Comparison of ENCODE assay signal across 8 cellular contexts in the genomic region with DNA sequence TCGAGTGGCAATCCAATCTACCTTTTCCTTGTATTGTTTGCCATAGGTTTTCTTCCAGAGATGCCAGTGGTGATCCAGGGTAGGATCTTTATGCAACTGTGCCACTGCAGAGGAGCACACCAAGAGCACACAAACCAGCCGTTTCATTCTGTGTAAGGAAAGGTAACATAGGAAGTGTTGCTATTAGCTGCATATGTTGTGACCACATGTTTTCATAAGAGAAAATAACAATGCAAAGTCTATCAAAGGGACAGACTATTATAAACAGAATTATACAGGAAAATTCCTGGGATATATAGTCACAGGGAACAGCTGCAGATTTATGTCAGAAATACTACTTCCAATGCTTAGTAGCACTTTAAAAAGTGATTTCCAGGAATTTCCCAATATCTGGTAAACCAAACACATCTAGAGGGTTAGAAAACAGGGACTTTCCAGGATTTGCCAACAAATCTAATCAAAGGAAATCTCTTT. TPM values are rescaled to one million over a fixed set of nuclear protein-coding genes. Genes with fewer than 3 reads are reported as not detected.
DNase-seq lines count a peak whose midpoint lies in the region; ATAC-seq and TF ChIP-seq lines count a peak whose summit lies in the region.

No MANE protein-coding gene starts in this region.

- H3K79me2 ChIP-seq in mammary epithelial cell (ENCODE audit: insufficient read depth, low read length) = no peaks in the 10 kb centered on the region

- CTCF ChIA-PET in mammary epithelial cell (lab: Charles Lee; ENCODE audit: low non-redundant PET) = interaction anchor here (0.7 kb wide), 1 partner anchor 286 kb away, joined by 5 read pairs; no protein-coding TSS in a partner anchor
- CTCF ChIA-PET in naive thymus-derived CD4-positive, alpha-beta T cell (lab: Charles Lee) = interaction anchor here (0.6 to 1.1 kb wide), 2 partner anchors 238 to 251 kb away, joined by 3 to 5 read pairs; no protein-coding TSS in a partner anchor

- POLR2A ChIA-PET in naive thymus-derived CD4-positive, alpha-beta T cell (lab: Charles Lee) = interaction anchor here (0.6 to 2.8 kb wide), 6 partner anchors 13 to 1023 kb away, joined by 3 to 14 read pairs (median 6); partner anchors contain the start of genes GOLPH3L and RPRD2

- H3K9me3 Mint-ChIP-seq in IgD-negative memory B cell = no peaks in the 10 kb centered on the region
- H3K9me3 Mint-ChIP-seq in naive thymus-derived CD4-positive, alpha-beta T cell = peaks cover 0 to 6% (median 0%) of the 10 kb centered on the region in 11 donors

- peak overlapping the region; percentile 93 to 98 (median 96) for H3K27ac Mint-ChIP-seq in IgD-negative memory B cell
- H3K27ac Mint-ChIP-seq in naive thymus-derived CD4-positive, alpha-beta T cell = peak overlapping the region; percentile 83 to 99 (median 96)

- intact Hi-C loops in mammary epithelial cell (cut with micrococcal nuclease) = no loop called here
- intact Hi-C loops in naive thymus-derived CD4-positive, alpha-beta T cell (cut with micrococcal nuclease) = loop anchor here (1.0 to 10.0 kb wide), 9 partner anchors 50 to 202 kb away; partner anchors contain the start of genes GOLPH3L (in 2 of the 2), ARNT (in 1 of the 2), ENSA (in 1 of the 2) and SETDB1 (in 1 of the 2)

- in situ Hi-C loops in mammary epithelial cell (cut with MboI; ENCODE audit: low sequenced_read_pairs in 2 of 2) = no loop called here

- peak overlapping the region; percentile 75 for H3K4me2 ChIP-seq in mammary epithelial cell (ENCODE audit: insufficient read depth, low read depth, low read length)

- dilution Hi-C loops in mammary epithelial cell (cut with HindIII; ENCODE audit: low sequenced_read_pairs) = no loop called here

- peak overlapping the region; percentile 72 for H3K27ac ChIP-seq in mammary epithelial cell (ENCODE audit: insufficient read depth, low read depth, low read length)
- peak overlapping the region; percentile 82 for H3K27ac ChIP-seq in naive thymus-derived CD4-positive, alpha-beta T cell (ENCODE audit: low read depth, low read length)

- H3K4me3 Mint-ChIP-seq in IgD-negative memory B cell = peak overlapping the region; percentile 96
- H3K4me3 Mint-ChIP-seq in naive thymus-derived CD4-positive, alpha-beta T cell = peak overlapping the region; percentile 87 to 98 (median 93)

- no peak for TF ChIP-seq CTCF in mammary epithelial cell (conservative IDR thresholded peaks at IDR 0.05 in 1 of 2, IDR thresholded peaks at IDR 0.05 in 1 of 2; ENCODE audit: extremely low read depth in 1 of 2, insufficient read depth in 1 of 2, low read depth in 1 of 2, low read length in 2 of 2)

- peaks cover 36 to 43% (median 40%) of the 10 kb centered on the region in 3 donors for H3K4me1 Mint-ChIP-seq in IgD-negative memory B cell
- H3K4me1 Mint-ChIP-seq in naive thymus-derived CD4-positive, alpha-beta T cell = peaks cover 43 to 75% (median 59%) of the 10 kb centered on the region in 7 donors

- H3K4me1 ChIP-seq in mammary epithelial cell (ENCODE audit: insufficient read depth, low read length) = peaks cover 14% of the 10 kb centered on the region
- peaks cover 9 to 14% of the 10 kb centered on the region in 2 donors for H3K4me1 ChIP-seq in naive thymus-derived CD4-positive, alpha-beta T cell (ENCODE audit: control insufficient read depth in 2 of 2, insufficient read depth in 2 of 2, low read length in 2 of 2)

- no peaks in the 10 kb centered on the region for H4K20me1 ChIP-seq in mammary epithelial cell (ENCODE audit: insufficient read depth, low read length)

- WGBS in mammary epithelial cell (ENCODE audit: low coverage, missing lambda C conversion rate) = 49% methylated on average over 2 of the region's 2 CpGs

- no peaks in the 10 kb centered on the region for H3K36me3 ChIP-seq in mammary epithelial cell (ENCODE audit: insufficient read depth, low read length)
- peaks cover 0 to 7% (median 2%) of the 10 kb centered on the region in 3 experiments for H3K36me3 ChIP-seq in naive thymus-derived CD4-positive, alpha-beta T cell (ENCODE audit: control insufficient read depth in 2 of 3, insufficient read depth in 3 of 3, low read length in 3 of 3)

- peak; percentile 57 for DNase-seq in CD1c-positive myeloid dendritic cell (ENCODE audit: extremely low spot score)
- peak; percentile 85 for DNase-seq in mammary epithelial cell
- DNase-seq in naive thymus-derived CD4-positive, alpha-beta T cell = peak in 3 of 9 donors; percentile 2 to 9 (median 6)
- no peak for DNase-seq in anterior cingulate cortex (lab: John Stamatoyannopoulos, UW)
- DNase-seq in T-helper 9 cell = no peak
- no peak for DNase-seq in UCSD-AML1 (lab: John Stamatoyannopoulos, UW; ENCODE audit: unreplicated experiment)

- H3K27me3 ChIP-seq in mammary epithelial cell (ENCODE audit: insufficient read depth, low read length) = no peaks in the 10 kb centered on the region
- H3K27me3 ChIP-seq in naive thymus-derived CD4-positive, alpha-beta T cell (ENCODE audit: control insufficient read depth in 2 of 2, insufficient read depth in 2 of 2, low read length in 2 of 2) = no peaks in the 10 kb centered on the region

- peaks cover 14% of the 10 kb centered on the region for H3K36me3 Mint-ChIP-seq in IgD-negative memory B cell
- peaks cover 9 to 36% (median 27%) of the 10 kb centered on the region in 5 donors for H3K36me3 Mint-ChIP-seq in naive thymus-derived CD4-positive, alpha-beta T cell

- no peak for ATAC-seq in naive thymus-derived CD4-positive, alpha-beta T cell
- no peak for ATAC-seq in GM18907 (IDR thresholded peaks at IDR 0.05; ENCODE audit: unreplicated experiment)

- H3K9ac ChIP-seq in mammary epithelial cell (ENCODE audit: insufficient read depth, low read length) = no peak overlapping the region

- peaks cover 1% of the 10 kb centered on the region for H3K27me3 Mint-ChIP-seq in IgD-negative memory B cell
- H3K27me3 Mint-ChIP-seq in naive thymus-derived CD4-positive, alpha-beta T cell = peaks cover 0 to 2% (median 0%) of the 10 kb centered on the region in 5 donors

- H3K9me3 ChIP-seq in mammary epithelial cell (replicated peaks; ENCODE audit: insufficient read depth, low read length) = no peaks in the 10 kb centered on the region
- H3K9me3 ChIP-seq in naive thymus-derived CD4-positive, alpha-beta T cell (ENCODE audit: control insufficient read depth in 2 of 3, low read length in 3 of 3) = no peaks in the 10 kb centered on the region

- H3K4me3 ChIP-seq in mammary epithelial cell (replicated peaks in 1 of 3; ENCODE audit: insufficient read depth in 1 of 3, low read depth in 2 of 3, low read length in 3 of 3) = no peak overlapping the region
- H3K4me3 ChIP-seq in naive thymus-derived CD4-positive, alpha-beta T cell (ENCODE audit: low read length) = peak overlapping the region; percentile 60

- BruUV-seq in mammary epithelial cell (replicated peaks; lab: Mats Ljungman, UMichigan) = no TSS peak

- H2AFZ ChIP-seq in mammary epithelial cell (ENCODE audit: low read depth, low read length) = peak overlapping the region; percentile 95

RNA-seq across cellular contexts. Expression of gene CTSS, which starts 0.9 kb away (rescaled TPM):
- polyA plus RNA-seq in IgD-negative memory B cell (478 TPM), mammary epithelial cell (2.5 TPM)
- total RNA-seq in mammary epithelial cell = 1 to 10 TPM in 1 of 2 donors, under 1 TPM in 1; 0.17 to 2.8 TPM
- polyA minus RNA-seq in mammary epithelial cell = not detected
- 1,000 to 10,000 TPM in 1 of 5 experiments, 100 to 1,000 TPM in 3, 10 to 100 TPM in 1; 91.1 to 1,020 (median 106) TPM for total RNA-seq in naive thymus-derived CD4-positive, alpha-beta T cell
- 100 to 1,000 TPM; 102 to 131 TPM for polyA plus RNA-seq in naive thymus-derived CD4-positive, alpha-beta T cell

RNA-seq across cellular contexts. Expression of gene CTSK, which starts 43.4 kb away (rescaled TPM):
- polyA plus RNA-seq in IgD-negative memory B cell (1.0 TPM), mammary epithelial cell (2.2 TPM)
- 1 to 10 TPM; 4.6 to 6.7 TPM for total RNA-seq in mammary epithelial cell
- 1.6 TPM for polyA minus RNA-seq in mammary epithelial cell
- 10 to 100 TPM in 2 of 5 experiments, 1 to 10 TPM in 3; 3.7 to 13.7 (median 6.9) TPM for total RNA-seq in naive thymus-derived CD4-positive, alpha-beta T cell
- under 1 TPM; 0.31 TPM for polyA plus RNA-seq in naive thymus-derived CD4-positive, alpha-beta T cell

RNA-seq across cellular contexts. Expression of gene HORMAD1, which starts 44.0 kb away (rescaled TPM):
- polyA plus RNA-seq in IgD-negative memory B cell = 0.84 TPM
- not detected for total RNA-seq in mammary epithelial cell
- not detected for polyA plus RNA-seq in mammary epithelial cell
- polyA minus RNA-seq in mammary epithelial cell = not detected
- total RNA-seq in naive thymus-derived CD4-positive, alpha-beta T cell = 1 to 10 TPM in 1 of 5 experiments, under 1 TPM in 4; 0.35 to 1.4 (median 0.45) TPM
- polyA plus RNA-seq in naive thymus-derived CD4-positive, alpha-beta T cell = not detected

Comparison
In these comparisons a context has a peak if more than half of its experiments do, and no peak if none do; other contexts are left out.
1. DNase-seq: peak in CD1c-positive myeloid dendritic cell (single experiment) and mammary epithelial cell (single experiment); none in anterior cingulate cortex (0 of 58), T-helper 9 cell (single experiment) and UCSD-AML1 (single experiment).
2. RNA of gene CTSS, which starts 0.9 kb away (polyA plus RNA-seq): 478 TPM in IgD-negative memory B cell (single experiment) and 102 to 131 TPM in naive thymus-derived CD4-positive, alpha-beta T cell; 2.5 TPM in mammary epithelial cell (single experiment); every median in the first group is over 10 times any median in the second.